Comparison of ENCODE assay signal across 1 cellular context in genomic region chr5:31192442-31192841, GRCh38.
TF ChIP-seq lines count a peak whose summit lies in the region.

No MANE protein-coding gene starts in this region.

TF ChIP-seq in GM23338, 12 proteins besides CTCF, POLR2A, EP300 and RAD21 (continued from another document):
- TF ChIP-seq ZNF462 (CRISPR knock-in tag; IDR thresholded peaks at IDR 0.05) (no peak), ETS1 (IDR thresholded peaks at IDR 0.05) (no peak), ZNF331 (CRISPR knock-in tag; IDR thresholded peaks at IDR 0.05; ENCODE audit: low read depth) (no peak), CREB1 (CRISPR knock-in tag; IDR thresholded peaks at IDR 0.05; ENCODE audit: low read depth) (no peak), JUNB (IDR thresholded peaks at IDR 0.05; ENCODE audit: unreplicated experiment) (no peak), POLR2AphosphoS5 (IDR thresholded peaks at IDR 0.05; ENCODE audit: low read depth) (no peak)
TF ChIP-seq in GM23338: peak in this region for 0.
